7 cellular contexts compared by ENCODE assay signal in the genomic region with DNA sequence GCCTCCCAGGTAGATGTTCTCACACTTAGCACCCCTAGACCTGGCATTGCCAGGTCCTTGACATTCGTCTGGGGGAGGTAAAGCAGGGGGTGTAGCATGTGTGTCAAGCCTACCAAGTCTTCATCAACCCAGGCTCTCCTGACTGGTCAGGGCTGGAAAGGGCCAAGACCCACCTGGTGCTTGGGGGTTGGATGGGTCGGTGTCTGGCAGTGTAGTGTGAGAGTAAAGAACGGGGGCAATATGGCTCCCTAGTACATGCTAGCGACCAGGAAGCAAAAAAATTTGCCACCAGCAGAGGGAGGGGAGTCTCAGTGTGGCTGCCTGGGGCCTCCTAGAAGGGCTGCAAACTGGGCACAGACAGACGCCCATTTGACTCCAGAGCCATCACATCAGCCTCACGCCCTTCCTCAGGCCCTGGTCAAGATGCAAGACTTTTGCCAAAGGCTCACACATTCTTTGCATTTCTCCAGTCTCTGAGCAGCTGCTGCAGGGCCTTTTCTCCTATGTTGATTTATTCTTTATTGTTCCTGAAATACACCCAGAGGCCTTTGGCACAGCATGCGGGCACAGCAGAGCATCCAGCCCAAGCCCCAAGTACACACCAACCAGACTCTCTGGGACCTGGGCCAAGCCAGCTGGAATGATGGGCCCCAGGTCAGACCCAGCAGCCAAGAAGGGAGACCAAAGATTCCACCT. TPM values are rescaled to one million over a fixed set of nuclear protein-coding genes. Genes with fewer than 3 reads are reported as not detected.
DNase-seq lines count a peak whose midpoint lies in the region; ATAC-seq and TF ChIP-seq lines count a peak whose summit lies in the region.

No MANE protein-coding gene starts in this region.

- CTCF ChIA-PET in PC-3 (lab: Charles Lee), result no interaction called here

- H3K4me2 ChIP-seq in PC-3 (ENCODE audit: low read length), result 0 out of 2 replicates have a peak overlapping the region, but pooled peaks have one; percentile 23

- peak; percentile 35 for ATAC-seq in PC-3
- ATAC-seq in left lobe of liver, result peak; percentile 70
- ATAC-seq in HG03565 (IDR thresholded peaks at IDR 0.05; ENCODE audit: unreplicated experiment), result no peak

- TF ChIP-seq POLR2A in breast epithelium (IDR thresholded peaks at IDR 0.05) (no peak), testis (IDR thresholded peaks at IDR 0.05) (no peak)

- H3K9me3 ChIP-seq in PC-3 (ENCODE audit: low read length) (no peaks in the 10 kb centered on the region), breast epithelium (no peaks in the 10 kb centered on the region), testis (no peaks in the 10 kb centered on the region)

- H3F3A ChIP-seq in PC-3 (ENCODE audit: low read length, unreplicated experiment), result peaks cover 6% of the 10 kb centered on the region

- no peak overlapping the region for H3K9ac ChIP-seq in PC-3 (ENCODE audit: low read length)

- peak; percentile 47 for TF ChIP-seq CTCF in GM12864 (IDR thresholded peaks at IDR 0.05; ENCODE audit: low read depth, low read length, missing control alignments)
- TF ChIP-seq CTCF in PC-3 (conservative IDR thresholded peaks at IDR 0.05; ENCODE audit: low read depth, low read length), result no peak; the same call in 1 of the 2 replicates
- peak in 2 of 3 donors; percentile 22 to 23 for TF ChIP-seq CTCF in breast epithelium (IDR thresholded peaks at IDR 0.05)
- TF ChIP-seq CTCF in testis (IDR thresholded peaks at IDR 0.05), result no peak
- no peak for TF ChIP-seq CTCF in glutamatergic neuron (IDR thresholded peaks at IDR 0.05; ENCODE audit: partially characterized antibody, unreplicated experiment)

- H2AFZ ChIP-seq in PC-3 (ENCODE audit: low read length), result no peak overlapping the region

- DNase-seq in GM12864 (ENCODE audit: low read depth), result no peak
- DNase-seq in PC-3, result peak; percentile 64
- DNase-seq in breast epithelium (ENCODE audit: low spot score in 2 of 2), result peak; percentile 88 to 90
- peak; percentile 93 for DNase-seq in left lobe of liver (ENCODE audit: low spot score)
- peak; percentile 58 for DNase-seq in testis
- no peak for DNase-seq in glutamatergic neuron

- H3K79me2 ChIP-seq in PC-3 (ENCODE audit: low read length), result peaks cover 100% of the 10 kb centered on the region

- no peak overlapping the region; the same call in 1 of the 2 replicates for H3K27ac ChIP-seq in PC-3 (ENCODE audit: low read length)
- H3K27ac ChIP-seq in breast epithelium, result peak overlapping the region; percentile 94 to 96
- H3K27ac ChIP-seq in testis, result peak overlapping the region; percentile 26 to 94

- H3K4me3 Mint-ChIP-seq in glutamatergic neuron (ENCODE audit: unreplicated experiment), result no peak overlapping the region

- POLR2A ChIA-PET in PC-3 (lab: Charles Lee; ENCODE audit: unreplicated experiment), result no interaction called here

- H3K36me3 Mint-ChIP-seq in glutamatergic neuron (ENCODE audit: unreplicated experiment), result no peaks in the 10 kb centered on the region

- H3K4me3 ChIP-seq in GM12864 (ENCODE audit: low read depth, low read length) (no peak overlapping the region; the same call in 1 of the 2 replicates), PC-3 (ENCODE audit: low read length) (no peak overlapping the region), breast epithelium (peak overlapping the region in 1 of 3 donors; percentile 33), testis (no peak overlapping the region)

- peaks cover 3% of the 10 kb centered on the region; the same call in 1 of the 2 replicates for H3K36me3 ChIP-seq in PC-3 (ENCODE audit: low read depth, low read length)
- H3K36me3 ChIP-seq in breast epithelium, result no peaks in the 10 kb centered on the region
- no peaks in the 10 kb centered on the region for H3K36me3 ChIP-seq in testis (ENCODE audit: low read depth, missing control alignments)

- peaks cover 76% of the 10 kb centered on the region for H4K20me1 ChIP-seq in PC-3 (ENCODE audit: low read length)

- BruUV-seq in PC-3 (replicated peaks; lab: Mats Ljungman, UMichigan), result no TSS peak

- intact Hi-C loops in PC-3 (cut with micrococcal nuclease), result loop anchor here (5.0 kb wide), 1 partner anchor 35 kb away; no protein-coding TSS in a partner anchor
- intact Hi-C loops in breast epithelium (cut with DNase I; ENCODE audit: low total_unique reads), result no loop called here
- intact Hi-C loops in testis (cut with DNase I; ENCODE audit: low total_unique reads), result no loop called here

- H3K9me2 ChIP-seq in PC-3 (replicated peaks; ENCODE audit: low read length), result no peaks in the 10 kb centered on the region

- peaks cover 4% of the 10 kb centered on the region for H3K9me3 Mint-ChIP-seq in glutamatergic neuron (ENCODE audit: unreplicated experiment)

- H3K27me3 Mint-ChIP-seq in glutamatergic neuron (ENCODE audit: unreplicated experiment), result peaks cover 1% of the 10 kb centered on the region

- H3K27me3 ChIP-seq in PC-3 (ENCODE audit: low read length), result no peaks in the 10 kb centered on the region
- H3K27me3 ChIP-seq in breast epithelium, result no peaks in the 10 kb centered on the region
- no peaks in the 10 kb centered on the region for H3K27me3 ChIP-seq in testis

- 37% methylated on average over 7 of the region's 7 CpGs for WGBS in testis, 2 donors

- H3K4me1 ChIP-seq in PC-3 (ENCODE audit: insufficient read depth, low read length) (peaks cover 69% of the 10 kb centered on the region), breast epithelium (peaks cover 41 to 77% of the 10 kb centered on the region in 2 donors), testis (peaks cover 86% of the 10 kb centered on the region)

- H3K4me1 Mint-ChIP-seq in glutamatergic neuron (ENCODE audit: low read depth, unreplicated experiment), result peaks cover 27% of the 10 kb centered on the region

- H3K27ac Mint-ChIP-seq in glutamatergic neuron (ENCODE audit: unreplicated experiment), result no peak overlapping the region

RNA-seq across cellular contexts. Expression of gene PNMA1, which starts 38.3 kb away (rescaled TPM):
- 30.8 and 36.7 TPM in 2 replicates for total RNA-seq in PC-3 (2014; rRNA removed)
- 10 to 100 TPM; 12.1 to 19.3 (median 19.2) TPM for total RNA-seq in breast epithelium
- 2.3 TPM for total RNA-seq in left lobe of liver
- total RNA-seq in testis, result 10 to 100 TPM; 74.8 to 85.6 TPM
- polyA plus RNA-seq in testis (ENCODE audit: insufficient read depth, low read depth, low replicate concordance), result 184 TPM
- total RNA-seq in glutamatergic neuron (ENCODE audit: unreplicated experiment), result 145 TPM

Comparison
In these comparisons a context has a peak if more than half of its experiments do, and no peak if none do; other contexts are left out.
1. DNase-seq: peak in PC-3 (single experiment), breast epithelium (2 of 2), left lobe of liver (single experiment) and testis (single experiment); none in GM12864 (single experiment) and glutamatergic neuron (single experiment).
2. CTCF ChIP-seq: peak in GM12864 (single experiment) and breast epithelium (2 of 3); none in PC-3 (single experiment), testis (0 of 3) and glutamatergic neuron (single experiment).